In the genomic region with DNA sequence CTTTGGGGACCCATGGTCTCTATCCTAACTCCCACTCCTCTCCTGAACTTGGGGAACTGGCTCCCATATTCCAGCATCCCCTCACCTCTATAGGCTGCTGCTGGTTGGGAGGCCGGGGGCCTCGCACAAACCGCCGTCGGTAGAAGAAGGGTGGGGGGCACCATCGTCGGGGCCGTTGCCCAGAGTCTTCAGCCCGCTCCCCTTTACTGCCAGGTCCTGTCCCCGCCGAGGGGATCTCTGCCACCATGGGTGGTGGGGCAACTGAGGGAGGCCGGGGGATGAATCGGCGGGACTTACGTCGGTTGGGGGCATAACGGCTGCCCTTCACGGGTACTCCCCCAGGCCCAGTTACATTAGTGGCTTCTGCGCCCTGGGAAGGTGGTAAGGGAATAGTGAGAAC, we compare ENCODE assay signal across 17 cellular contexts. TPM values are rescaled to one million over a fixed set of nuclear protein-coding genes. Genes with fewer than 3 reads are reported as not detected.
A peak's percentile ranks its signal among the peaks of the same experiment; 100 is the strongest.
DNase-seq lines count a peak whose midpoint lies in the region; ATAC-seq and TF ChIP-seq lines count a peak whose summit lies in the region.
"Had no signal": no experiment of that assay in that cellular context is flagged by ENCODE, and none has a peak within 500 bp of the region (broad histone marks: within the 10 kb centered on the region; RNA-seq: fewer than 3 reads in every experiment).

No MANE protein-coding gene starts in this region.

- no peaks in the 10 kb centered on the region for H3K9me3 Mint-ChIP-seq in chondrocyte (ENCODE audit: low read depth)
- H3K9me3 Mint-ChIP-seq: CD4-positive, alpha-beta T cell; HFFc6 had no signal

- TF ChIP-seq CTCF in left ventricle myocardium inferior (IDR thresholded peaks at IDR 0.05; ENCODE audit: borderline replicate concordance) (no peak), psoas muscle (IDR thresholded peaks at IDR 0.05) (no peak), chondrocyte (IDR thresholded peaks at IDR 0.05) (no peak)

- no peaks in the 10 kb centered on the region for H3K9me3 ChIP-seq in left ventricle myocardium inferior (replicated peaks)
- H3K9me3 ChIP-seq in psoas muscle: no peaks in the 10 kb centered on the region
- no peaks in the 10 kb centered on the region for H3K9me3 ChIP-seq in stomach smooth muscle (ENCODE audit: control insufficient read depth in 2 of 2, low read length in 2 of 2)
- H3K9me3 ChIP-seq: BLaER1 treated with 17β-estradiol and CSF1 and Interleukin-3, amounts not matched to agents 10 nM and 100 nM had no signal

- peak overlapping the region; percentile 67 for H3K27ac ChIP-seq in left ventricle myocardium inferior (replicated peaks)
- peak overlapping the region; percentile 46 for H3K27ac ChIP-seq in psoas muscle
- H3K27ac ChIP-seq in stomach smooth muscle (ENCODE audit: low read length): peak overlapping the region; percentile 24
- H3K27ac ChIP-seq: BLaER1 treated with 17β-estradiol and CSF1 and Interleukin-3, amounts not matched to agents 10 nM and 100 nM; HL-60 had no signal

- H3K27me3 Mint-ChIP-seq in chondrocyte (ENCODE audit: low read depth): peaks cover 49% of the 10 kb centered on the region

- no peaks in the 10 kb centered on the region for H3K36me3 Mint-ChIP-seq in chondrocyte (ENCODE audit: low read depth)

- H3K36me3 ChIP-seq in left ventricle myocardium inferior: peaks cover 16% of the 10 kb centered on the region
- H3K36me3 ChIP-seq in psoas muscle (ENCODE audit: insufficient read depth in 1 of 2, low read depth in 1 of 2): peaks cover 0 to 27% of the 10 kb centered on the region in 2 donors
- peaks cover 14 to 16% of the 10 kb centered on the region in 2 donors for H3K36me3 ChIP-seq in stomach smooth muscle (ENCODE audit: control insufficient read depth in 2 of 2, insufficient read depth in 2 of 2, low read length in 2 of 2)
- H3K36me3 ChIP-seq: BLaER1 treated with 17β-estradiol and CSF1 and Interleukin-3, amounts not matched to agents 10 nM and 100 nM had no signal

- DNase-seq in Right ventricle myocardium superior (no peak), cardiac septum (ENCODE audit: low spot score) (no peak), left ventricle myocardium inferior (no peak), psoas muscle (peak in 1 of 2 donors; percentile 57), chondrocyte (ENCODE audit: low spot score) (no peak), Kasumi-1 (lab: John Stamatoyannopoulos, UW) (no peak)
- DNase-seq: 8988T; CD4-positive, alpha-beta T cell; DMS153; GF-D8; HCEC 1CT; HFFc6 had no signal

- peak; percentile 1 for ATAC-seq in Right ventricle myocardium superior (ENCODE audit: poor library complexity)
- peak in 3 of 4 donors; percentile 2 to 14 (median 3) for ATAC-seq in psoas muscle
- ATAC-seq in HG03039 (IDR thresholded peaks at IDR 0.05; ENCODE audit: unreplicated experiment): no peak

- no peak overlapping the region for H3K27ac Mint-ChIP-seq in chondrocyte (ENCODE audit: unreplicated experiment)
- H3K27ac Mint-ChIP-seq: CD4-positive, alpha-beta T cell; HFFc6 had no signal

- H3K27me3 ChIP-seq in left ventricle myocardium inferior (ENCODE audit: low read depth) (peaks cover 71% of the 10 kb centered on the region), psoas muscle (ENCODE audit: insufficient read depth in 3 of 3, low read length in 2 of 3) (peaks cover 0 to 9% (median 0%) of the 10 kb centered on the region in 3 donors), stomach smooth muscle (ENCODE audit: control insufficient read depth in 1 of 2, insufficient read depth in 2 of 2, low read length in 2 of 2) (peaks cover 0 to 14% of the 10 kb centered on the region in 2 donors)

- intact Hi-C loops in Right ventricle myocardium superior (cut with DNase I): no loop called here
- intact Hi-C loops in cardiac septum (cut with DNase I): no loop called here
- intact Hi-C loops in left ventricle myocardium inferior (cut with micrococcal nuclease): no loop called here
- intact Hi-C loops in psoas muscle (cut with DNase I): no loop called here

- peaks cover 9% of the 10 kb centered on the region for H3K4me1 Mint-ChIP-seq in chondrocyte (ENCODE audit: low read depth)

- peaks cover 74% of the 10 kb centered on the region for H3K4me1 ChIP-seq in left ventricle myocardium inferior
- H3K4me1 ChIP-seq in psoas muscle: peaks cover 29% of the 10 kb centered on the region
- H3K4me1 ChIP-seq in stomach smooth muscle (ENCODE audit: control insufficient read depth, insufficient read depth, low read length): peaks cover 50% of the 10 kb centered on the region

- H3K4me3 ChIP-seq in left ventricle myocardium inferior: no peak overlapping the region
- no peak overlapping the region for H3K4me3 ChIP-seq in psoas muscle
- no peak overlapping the region for H3K4me3 ChIP-seq in stomach smooth muscle (ENCODE audit: low read length in 2 of 2)
- H3K4me3 ChIP-seq: BLaER1 treated with 17β-estradiol and CSF1 and Interleukin-3, amounts not matched to agents 10 nM and 100 nM had no signal

- no peak overlapping the region for H3K4me3 Mint-ChIP-seq in chondrocyte (ENCODE audit: unreplicated experiment)
- H3K4me3 Mint-ChIP-seq: CD4-positive, alpha-beta T cell; HFFc6 had no signal

- H3K9ac ChIP-seq in stomach smooth muscle (ENCODE audit: low read length in 2 of 2): no peak overlapping the region
- H3K9ac ChIP-seq: BLaER1 treated with 17β-estradiol and CSF1 and Interleukin-3, amounts not matched to agents 10 nM and 100 nM had no signal

- WGBS in psoas muscle, 3 donors: 46 to 79% (median 62%) methylated on average over 19 of the region's 19 CpGs

RNA-seq across cellular contexts. Expression of gene YBX2, which starts 4.3 kb away (rescaled TPM):
- total RNA-seq in Right ventricle myocardium superior (0.75 TPM), cardiac septum (1.2 TPM), left ventricle myocardium inferior (0.77 TPM), psoas muscle (1 to 10 TPM in 1 of 4 donors, under 1 TPM in 3; 0.37 to 1.0 (median 0.75) TPM), chondrocyte (0.56 to 0.57 TPM in 2 of 3 replicates, not detected in the other)
- 1 to 10 TPM in 1 of 3 donors, under 1 TPM in 2; 0.14 to 1.8 (median 0.21) TPM for polyA plus RNA-seq in psoas muscle
- total RNA-seq: H4, HFFc6 had no signal

RNA-seq across cellular contexts. Expression of gene SLC2A4, which starts 8.6 kb away (rescaled TPM):
- total RNA-seq in Right ventricle myocardium superior (141 TPM), cardiac septum (73.5 TPM), left ventricle myocardium inferior (146 TPM), psoas muscle (100 to 1,000 TPM in 3 of 4 donors, 10 to 100 TPM in 1; 50.9 to 257 (median 139) TPM), chondrocyte (0.15 to 0.38 TPM (median 0.30 TPM) in 3 replicates)
- 100 to 1,000 TPM in 1 of 3 donors, 10 to 100 TPM in 2; 19.4 to 127 (median 33.8) TPM for polyA plus RNA-seq in psoas muscle
- total RNA-seq: CD4-positive, alpha-beta T cell had no signal

RNA-seq across cellular contexts. Expression of gene EIF5A, which starts 17.3 kb away (rescaled TPM):
- total RNA-seq in Right ventricle myocardium superior (295 TPM), cardiac septum (263 TPM), left ventricle myocardium inferior (250 TPM), psoas muscle (100 to 1,000 TPM; 293 to 730 (median 567) TPM), chondrocyte (364 to 494 TPM (median 376 TPM) in 3 replicates)
- 1,000 to 10,000 TPM in 1 of 3 donors, 100 to 1,000 TPM in 2; 468 to 1,107 (median 518) TPM for polyA plus RNA-seq in psoas muscle

RNA-seq across cellular contexts. Expression of gene GPS2, which starts 25.0 kb away (rescaled TPM):
- total RNA-seq in Right ventricle myocardium superior: 68.8 TPM
- total RNA-seq in cardiac septum: 49.0 TPM
- 66.1 TPM for total RNA-seq in left ventricle myocardium inferior
- 100 to 1,000 TPM in 1 of 4 donors, 10 to 100 TPM in 3; 71.8 to 101 (median 82.5) TPM for total RNA-seq in psoas muscle
- 100 to 1,000 TPM; 139 to 197 (median 146) TPM for polyA plus RNA-seq in psoas muscle
- total RNA-seq in chondrocyte: 43.9 to 64.9 TPM (median 55.3 TPM) in 3 replicates

RNA-seq across cellular contexts. Expression of gene CLDN7, which starts 27.9 kb away (rescaled TPM):
- total RNA-seq in Right ventricle myocardium superior (0.94 TPM), cardiac septum (0.75 TPM), left ventricle myocardium inferior (1.6 TPM), psoas muscle (1 to 10 TPM in 2 of 4 donors, under 1 TPM in 1, not detected in 1; 0.57 to 1.0 (median 1.0) TPM), chondrocyte (0.42 to 0.54 TPM (median 0.46 TPM) in 3 replicates)
- polyA plus RNA-seq in psoas muscle: 1 to 10 TPM in 1 of 3 donors, under 1 TPM in 2; 0.48 to 1.1 (median 0.83) TPM
- total RNA-seq: H4 had no signal

Comparison
In these comparisons a context has a peak if more than half of its experiments do, and no peak if none do; other contexts are left out.
1. RNA of gene SLC2A4, which starts 8.6 kb away (total RNA-seq): 50.9 to 257 TPM in psoas muscle, 146 TPM in left ventricle myocardium inferior (single experiment), 141 TPM in Right ventricle myocardium superior (single experiment) and 73.5 TPM in cardiac septum (single experiment); 0.15 to 0.38 TPM in chondrocyte; every median in the first group is over 10 times any median in the second.
2. Peak in every context shown above with its lines, with median percentiles within 50 percentile points of each other: H3K27ac ChIP-seq.